In the genomic region with DNA sequence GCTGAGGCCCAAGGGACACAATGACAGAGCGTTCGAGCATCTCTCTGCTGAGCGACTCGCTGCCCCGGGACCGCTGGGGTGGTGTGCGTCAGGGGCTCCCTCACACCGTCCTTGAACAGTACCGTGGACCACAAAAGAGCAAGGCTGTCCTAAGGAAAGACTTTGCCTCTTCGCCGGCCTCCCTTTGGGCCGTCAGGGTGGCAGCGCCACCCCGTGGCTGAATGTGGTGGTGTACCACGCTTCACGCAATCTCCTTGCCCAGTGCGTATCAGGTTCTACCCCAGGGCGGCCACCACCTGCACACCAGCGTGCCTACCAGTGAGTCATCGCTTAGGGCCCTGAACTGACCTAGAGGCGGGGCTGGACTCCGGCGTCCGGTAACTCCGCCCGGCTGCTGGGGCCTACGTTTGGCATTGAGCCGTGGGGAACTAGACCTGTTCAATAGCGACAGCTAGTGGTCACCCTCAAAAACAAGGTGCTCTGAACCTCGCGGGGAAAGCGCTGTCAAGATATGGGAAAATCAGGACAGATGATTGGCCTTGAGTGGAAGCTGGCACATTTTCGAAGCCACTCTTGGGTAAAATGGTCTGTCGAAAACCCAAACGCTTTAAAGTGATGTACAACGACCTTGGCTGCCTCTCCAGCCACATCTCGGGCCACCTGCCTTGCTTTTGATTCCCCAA, we compare ENCODE assay signal across 1 cellular context.
TF ChIP-seq lines count a peak whose summit lies in the region.

No MANE protein-coding gene starts in this region.

TF ChIP-seq in HepG2, 621 proteins besides CTCF, POLR2A, EP300 and RAD21 (continued from another document and continues in another):
- TF ChIP-seq ZNF674 (CRISPR knock-in tag; IDR thresholded peaks at IDR 0.05; ENCODE audit: low read depth) (no peak), BRD4 (CRISPR knock-in tag; IDR thresholded peaks at IDR 0.05) (no peak), GFI1 (CRISPR knock-in tag; IDR thresholded peaks at IDR 0.05; ENCODE audit: borderline replicate concordance) (no peak), ZNF30 (CRISPR knock-in tag; IDR thresholded peaks at IDR 0.05) (no peak), ZNF652 (CRISPR knock-in tag; IDR thresholded peaks at IDR 0.05; ENCODE audit: borderline replicate concordance, low read depth) (no peak), RORA (CRISPR knock-in tag; IDR thresholded peaks at IDR 0.05) (no peak), NFE2 (CRISPR knock-in tag; IDR thresholded peaks at IDR 0.05) (no peak), ZFP37 (CRISPR knock-in tag; IDR thresholded peaks at IDR 0.05; ENCODE audit: borderline replicate concordance) (no peak), ZNF747 (CRISPR knock-in tag; IDR thresholded peaks at IDR 0.05; ENCODE audit: borderline replicate concordance) (no peak), NPAS2 (CRISPR knock-in tag; IDR thresholded peaks at IDR 0.05; ENCODE audit: borderline replicate concordance) (no peak), ZMYM3 (CRISPR knock-in tag; IDR thresholded peaks at IDR 0.05) (no peak; the same call in 1 of the 2 replicates), TCF7L2 (IDR thresholded peaks at IDR 0.05; ENCODE audit: low read depth, low read length) (no peak), STAG1 (CRISPR knock-in tag; IDR thresholded peaks at IDR 0.05) (peak; percentile 52), ZNF138 (CRISPR knock-in tag; IDR thresholded peaks at IDR 0.05; ENCODE audit: low read depth) (no peak), GABPB1 (CRISPR knock-in tag; IDR thresholded peaks at IDR 0.05) (peak; percentile 76; the same call in 1 of the 2 replicates), HMGA1 (CRISPR knock-in tag; conservative IDR thresholded peaks at IDR 0.05) (no peak), ZNF543 (CRISPR knock-in tag; IDR thresholded peaks at IDR 0.05) (peak; percentile 65; the same call in 1 of the 2 replicates), FIP1L1 (IDR thresholded peaks at IDR 0.05; ENCODE audit: borderline replicate concordance, insufficient read depth, low read depth, low read length) (no peak), SRSF1 (optimal IDR thresholded peaks at IDR 0.05; ENCODE audit: low read depth, low read length) (no peak), HDAC6 (IDR thresholded peaks at IDR 0.05; ENCODE audit: low read depth, low read length) (no peak), ELF3 (CRISPR knock-in tag; IDR thresholded peaks at IDR 0.05) (peak; percentile 66; the same call in 1 of the 2 replicates), GTF2F1 (IDR thresholded peaks at IDR 0.05; ENCODE audit: low read length) (no peak), SIN3A (IDR thresholded peaks at IDR 0.05; ENCODE audit: borderline replicate concordance, low read depth, low read length) (no peak), HNRNPLL (IDR thresholded peaks at IDR 0.05; ENCODE audit: low read depth, low read length, poor library complexity, severe bottlenecking) (peak; percentile 93), YEATS2 (CRISPR knock-in tag; IDR thresholded peaks at IDR 0.05; ENCODE audit: borderline replicate concordance) (peak; percentile 57; the same call in 1 of the 2 replicates), GPBP1L1 (CRISPR knock-in tag; IDR thresholded peaks at IDR 0.05) (no peak), ZNF44 (CRISPR knock-in tag; IDR thresholded peaks at IDR 0.05) (peak; percentile 67; the same call in 1 of the 2 replicates), ARHGAP35 (CRISPR knock-in tag; IDR thresholded peaks at IDR 0.05; ENCODE audit: borderline replicate concordance) (no peak; the same call in 1 of the 2 replicates)
- TF ChIP-seq, protein P1, sequence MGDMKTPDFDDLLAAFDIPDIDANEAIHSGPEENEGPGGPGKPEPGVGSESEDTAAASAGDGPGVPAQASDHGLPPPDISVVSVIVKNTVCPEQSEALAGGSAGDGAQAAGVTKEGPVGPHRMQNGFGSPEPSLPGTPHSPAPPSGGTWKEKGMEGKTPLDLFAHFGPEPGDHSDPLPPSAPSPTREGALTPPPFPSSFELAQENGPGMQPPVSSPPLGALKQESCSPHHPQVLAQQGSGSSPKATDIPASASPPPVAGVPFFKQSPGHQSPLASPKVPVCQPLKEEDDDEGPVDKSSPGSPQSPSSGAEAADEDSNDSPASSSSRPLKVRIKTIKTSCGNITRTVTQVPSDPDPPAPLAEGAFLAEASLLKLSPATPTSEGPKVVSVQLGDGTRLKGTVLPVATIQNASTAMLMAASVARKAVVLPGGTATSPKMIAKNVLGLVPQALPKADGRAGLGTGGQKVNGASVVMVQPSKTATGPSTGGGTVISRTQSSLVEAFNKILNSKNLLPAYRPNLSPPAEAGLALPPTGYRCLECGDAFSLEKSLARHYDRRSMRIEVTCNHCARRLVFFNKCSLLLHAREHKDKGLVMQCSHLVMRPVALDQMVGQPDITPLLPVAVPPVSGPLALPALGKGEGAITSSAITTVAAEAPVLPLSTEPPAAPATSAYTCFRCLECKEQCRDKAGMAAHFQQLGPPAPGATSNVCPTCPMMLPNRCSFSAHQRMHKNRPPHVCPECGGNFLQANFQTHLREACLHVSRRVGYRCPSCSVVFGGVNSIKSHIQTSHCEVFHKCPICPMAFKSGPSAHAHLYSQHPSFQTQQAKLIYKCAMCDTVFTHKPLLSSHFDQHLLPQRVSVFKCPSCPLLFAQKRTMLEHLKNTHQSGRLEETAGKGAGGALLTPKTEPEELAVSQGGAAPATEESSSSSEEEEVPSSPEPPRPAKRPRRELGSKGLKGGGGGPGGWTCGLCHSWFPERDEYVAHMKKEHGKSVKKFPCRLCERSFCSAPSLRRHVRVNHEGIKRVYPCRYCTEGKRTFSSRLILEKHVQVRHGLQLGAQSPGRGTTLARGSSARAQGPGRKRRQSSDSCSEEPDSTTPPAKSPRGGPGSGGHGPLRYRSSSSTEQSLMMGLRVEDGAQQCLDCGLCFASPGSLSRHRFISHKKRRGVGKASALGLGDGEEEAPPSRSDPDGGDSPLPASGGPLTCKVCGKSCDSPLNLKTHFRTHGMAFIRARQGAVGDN (CRISPR knock-in tag; IDR thresholded peaks at IDR 0.05), result peak; percentile 79
- TF ChIP-seq, protein P2, sequence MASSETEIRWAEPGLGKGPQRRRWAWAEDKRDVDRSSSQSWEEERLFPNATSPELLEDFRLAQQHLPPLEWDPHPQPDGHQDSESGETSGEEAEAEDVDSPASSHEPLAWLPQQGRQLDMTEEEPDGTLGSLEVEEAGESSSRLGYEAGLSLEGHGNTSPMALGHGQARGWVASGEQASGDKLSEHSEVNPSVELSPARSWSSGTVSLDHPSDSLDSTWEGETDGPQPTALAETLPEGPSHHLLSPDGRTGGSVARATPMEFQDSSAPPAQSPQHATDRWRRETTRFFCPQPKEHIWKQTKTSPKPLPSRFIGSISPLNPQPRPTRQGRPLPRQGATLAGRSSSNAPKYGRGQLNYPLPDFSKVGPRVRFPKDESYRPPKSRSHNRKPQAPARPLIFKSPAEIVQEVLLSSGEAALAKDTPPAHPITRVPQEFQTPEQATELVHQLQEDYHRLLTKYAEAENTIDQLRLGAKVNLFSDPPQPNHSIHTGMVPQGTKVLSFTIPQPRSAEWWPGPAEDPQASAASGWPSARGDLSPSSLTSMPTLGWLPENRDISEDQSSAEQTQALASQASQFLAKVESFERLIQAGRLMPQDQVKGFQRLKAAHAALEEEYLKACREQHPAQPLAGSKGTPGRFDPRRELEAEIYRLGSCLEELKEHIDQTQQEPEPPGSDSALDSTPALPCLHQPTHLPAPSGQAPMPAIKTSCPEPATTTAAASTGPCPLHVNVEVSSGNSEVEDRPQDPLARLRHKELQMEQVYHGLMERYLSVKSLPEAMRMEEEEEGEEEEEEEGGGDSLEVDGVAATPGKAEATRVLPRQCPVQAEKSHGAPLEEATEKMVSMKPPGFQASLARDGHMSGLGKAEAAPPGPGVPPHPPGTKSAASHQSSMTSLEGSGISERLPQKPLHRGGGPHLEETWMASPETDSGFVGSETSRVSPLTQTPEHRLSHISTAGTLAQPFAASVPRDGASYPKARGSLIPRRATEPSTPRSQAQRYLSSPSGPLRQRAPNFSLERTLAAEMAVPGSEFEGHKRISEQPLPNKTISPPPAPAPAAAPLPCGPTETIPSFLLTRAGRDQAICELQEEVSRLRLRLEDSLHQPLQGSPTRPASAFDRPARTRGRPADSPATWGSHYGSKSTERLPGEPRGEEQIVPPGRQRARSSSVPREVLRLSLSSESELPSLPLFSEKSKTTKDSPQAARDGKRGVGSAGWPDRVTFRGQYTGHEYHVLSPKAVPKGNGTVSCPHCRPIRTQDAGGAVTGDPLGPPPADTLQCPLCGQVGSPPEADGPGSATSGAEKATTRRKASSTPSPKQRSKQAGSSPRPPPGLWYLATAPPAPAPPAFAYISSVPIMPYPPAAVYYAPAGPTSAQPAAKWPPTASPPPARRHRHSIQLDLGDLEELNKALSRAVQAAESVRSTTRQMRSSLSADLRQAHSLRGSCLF (CRISPR knock-in tag; IDR thresholded peaks at IDR 0.05; ENCODE audit: borderline replicate concordance), result no peak
- TF ChIP-seq, protein P3, sequence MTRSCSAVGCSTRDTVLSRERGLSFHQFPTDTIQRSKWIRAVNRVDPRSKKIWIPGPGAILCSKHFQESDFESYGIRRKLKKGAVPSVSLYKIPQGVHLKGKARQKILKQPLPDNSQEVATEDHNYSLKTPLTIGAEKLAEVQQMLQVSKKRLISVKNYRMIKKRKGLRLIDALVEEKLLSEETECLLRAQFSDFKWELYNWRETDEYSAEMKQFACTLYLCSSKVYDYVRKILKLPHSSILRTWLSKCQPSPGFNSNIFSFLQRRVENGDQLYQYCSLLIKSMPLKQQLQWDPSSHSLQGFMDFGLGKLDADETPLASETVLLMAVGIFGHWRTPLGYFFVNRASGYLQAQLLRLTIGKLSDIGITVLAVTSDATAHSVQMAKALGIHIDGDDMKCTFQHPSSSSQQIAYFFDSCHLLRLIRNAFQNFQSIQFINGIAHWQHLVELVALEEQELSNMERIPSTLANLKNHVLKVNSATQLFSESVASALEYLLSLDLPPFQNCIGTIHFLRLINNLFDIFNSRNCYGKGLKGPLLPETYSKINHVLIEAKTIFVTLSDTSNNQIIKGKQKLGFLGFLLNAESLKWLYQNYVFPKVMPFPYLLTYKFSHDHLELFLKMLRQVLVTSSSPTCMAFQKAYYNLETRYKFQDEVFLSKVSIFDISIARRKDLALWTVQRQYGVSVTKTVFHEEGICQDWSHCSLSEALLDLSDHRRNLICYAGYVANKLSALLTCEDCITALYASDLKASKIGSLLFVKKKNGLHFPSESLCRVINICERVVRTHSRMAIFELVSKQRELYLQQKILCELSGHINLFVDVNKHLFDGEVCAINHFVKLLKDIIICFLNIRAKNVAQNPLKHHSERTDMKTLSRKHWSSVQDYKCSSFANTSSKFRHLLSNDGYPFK (CRISPR knock-in tag; IDR thresholded peaks at IDR 0.05; ENCODE audit: borderline replicate concordance), result 0 out of 2 replicates have a peak, but pooled peaks have one; percentile 20
- TF ChIP-seq, protein P4, sequence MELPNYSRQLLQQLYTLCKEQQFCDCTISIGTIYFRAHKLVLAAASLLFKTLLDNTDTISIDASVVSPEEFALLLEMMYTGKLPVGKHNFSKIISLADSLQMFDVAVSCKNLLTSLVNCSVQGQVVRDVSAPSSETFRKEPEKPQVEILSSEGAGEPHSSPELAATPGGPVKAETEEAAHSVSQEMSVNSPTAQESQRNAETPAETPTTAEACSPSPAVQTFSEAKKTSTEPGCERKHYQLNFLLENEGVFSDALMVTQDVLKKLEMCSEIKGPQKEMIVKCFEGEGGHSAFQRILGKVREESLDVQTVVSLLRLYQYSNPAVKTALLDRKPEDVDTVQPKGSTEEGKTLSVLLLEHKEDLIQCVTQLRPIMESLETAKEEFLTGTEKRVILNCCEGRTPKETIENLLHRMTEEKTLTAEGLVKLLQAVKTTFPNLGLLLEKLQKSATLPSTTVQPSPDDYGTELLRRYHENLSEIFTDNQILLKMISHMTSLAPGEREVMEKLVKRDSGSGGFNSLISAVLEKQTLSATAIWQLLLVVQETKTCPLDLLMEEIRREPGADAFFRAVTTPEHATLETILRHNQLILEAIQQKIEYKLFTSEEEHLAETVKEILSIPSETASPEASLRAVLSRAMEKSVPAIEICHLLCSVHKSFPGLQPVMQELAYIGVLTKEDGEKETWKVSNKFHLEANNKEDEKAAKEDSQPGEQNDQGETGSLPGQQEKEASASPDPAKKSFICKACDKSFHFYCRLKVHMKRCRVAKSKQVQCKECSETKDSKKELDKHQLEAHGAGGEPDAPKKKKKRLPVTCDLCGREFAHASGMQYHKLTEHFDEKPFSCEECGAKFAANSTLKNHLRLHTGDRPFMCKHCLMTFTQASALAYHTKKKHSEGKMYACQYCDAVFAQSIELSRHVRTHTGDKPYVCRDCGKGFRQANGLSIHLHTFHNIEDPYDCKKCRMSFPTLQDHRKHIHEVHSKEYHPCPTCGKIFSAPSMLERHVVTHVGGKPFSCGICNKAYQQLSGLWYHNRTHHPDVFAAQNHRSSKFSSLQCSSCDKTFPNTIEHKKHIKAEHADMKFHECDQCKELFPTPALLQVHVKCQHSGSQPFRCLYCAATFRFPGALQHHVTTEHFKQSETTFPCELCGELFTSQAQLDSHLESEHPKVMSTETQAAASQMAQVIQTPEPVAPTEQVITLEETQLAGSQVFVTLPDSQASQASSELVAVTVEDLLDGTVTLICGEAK (IDR thresholded peaks at IDR 0.05), result no peak
- TF ChIP-seq, protein P4 (CRISPR knock-in tag; IDR thresholded peaks at IDR 0.05), result no peak
